1 cellular context compared by ENCODE assay signal in the genomic region with DNA sequence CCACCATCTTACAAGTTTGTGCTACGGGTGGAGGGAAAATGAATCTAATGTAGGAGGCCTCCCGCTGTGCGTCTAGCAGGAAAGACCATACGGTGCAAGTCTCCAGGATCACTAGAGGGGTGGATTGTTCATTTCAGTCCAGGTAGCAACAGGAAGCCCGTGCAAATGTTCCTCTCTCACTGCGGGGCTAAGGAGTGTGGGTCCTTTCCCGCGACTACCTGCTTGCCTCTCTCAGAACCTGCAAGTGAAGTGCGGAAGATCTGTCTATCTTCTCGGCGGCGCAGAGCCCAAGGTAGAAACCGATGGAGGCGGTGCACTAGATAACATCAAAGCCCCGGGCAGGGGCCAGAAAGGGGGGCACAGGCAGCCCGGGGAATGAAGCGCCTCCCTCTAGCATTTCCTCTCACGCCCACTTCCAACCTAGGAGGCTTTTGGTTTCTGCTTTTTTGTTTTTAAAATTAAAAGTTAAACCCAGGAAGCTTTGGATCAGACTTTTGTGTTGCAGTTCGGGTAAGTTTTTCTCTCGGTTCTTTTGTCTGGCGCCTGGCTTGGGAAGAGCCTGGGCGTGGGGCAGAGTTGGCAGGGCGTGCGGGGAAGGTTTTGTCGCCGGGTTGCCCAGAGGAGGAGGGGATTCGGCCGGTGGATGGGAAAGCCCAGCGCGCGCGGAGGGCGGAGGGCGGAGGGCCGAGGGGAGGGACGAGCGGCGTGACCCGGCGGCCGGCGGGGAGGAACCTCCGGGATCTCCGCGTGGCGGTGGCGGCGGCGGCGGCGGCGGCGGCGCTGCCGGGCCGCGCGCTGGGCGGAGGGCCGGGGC.
A peak's percentile ranks its signal among the peaks of the same experiment; 100 is the strongest.
TF ChIP-seq lines count a peak whose summit lies in the region.

No MANE protein-coding gene starts in this region.

TF ChIP-seq in HepG2, 621 proteins besides CTCF, POLR2A, EP300 and RAD21 (continued from another document and continues in another):
- TF ChIP-seq ZNF569 (CRISPR knock-in tag; IDR thresholded peaks at IDR 0.05; ENCODE audit: borderline replicate concordance) (0 out of 2 replicates have a peak, but pooled peaks have one; percentile 43), ZNF251 (CRISPR knock-in tag; IDR thresholded peaks at IDR 0.05) (no peak), JUN (CRISPR knock-in tag; IDR thresholded peaks at IDR 0.05) (peak; percentile 79), ZNF672 (CRISPR knock-in tag; IDR thresholded peaks at IDR 0.05) (no peak), ONECUT2 (CRISPR knock-in tag; IDR thresholded peaks at IDR 0.05) (peak; percentile 43; the same call in 1 of the 2 replicates), MED13 (CRISPR knock-in tag; IDR thresholded peaks at IDR 0.05) (no peak), MEIS2 (CRISPR knock-in tag; IDR thresholded peaks at IDR 0.05) (0 out of 2 replicates have a peak, but pooled peaks have one; percentile 14), PHF5A (CRISPR knock-in tag; IDR thresholded peaks at IDR 0.05; ENCODE audit: low read depth, unreplicated experiment) (peak; percentile 13), CCDC6 (CRISPR knock-in tag; IDR thresholded peaks at IDR 0.05) (no peak; the same call in none of the 2 replicates), ZNF282 (IDR thresholded peaks at IDR 0.05; ENCODE audit: partially characterized antibody) (no peak), NFYC (CRISPR knock-in tag; IDR thresholded peaks at IDR 0.05) (no peak), NFIC (IDR thresholded peaks at IDR 0.05; ENCODE audit: low read length) (no peak), ZNF367 (CRISPR knock-in tag; IDR thresholded peaks at IDR 0.05; ENCODE audit: borderline replicate concordance) (no peak), FOXA3 (CRISPR knock-in tag; IDR thresholded peaks at IDR 0.05) (0 out of 2 replicates have a peak, but pooled peaks have one; percentile 22), NCOA1 (CRISPR knock-in tag; IDR thresholded peaks at IDR 0.05) (no peak), ZNF263 (CRISPR knock-in tag; IDR thresholded peaks at IDR 0.05) (peak; percentile 24; the same call in 1 of the 2 replicates), SRSF1 (optimal IDR thresholded peaks at IDR 0.05; ENCODE audit: low read depth, low read length) (peak; percentile 97), ZNF230 (CRISPR knock-in tag; IDR thresholded peaks at IDR 0.05) (peak; percentile 46; the same call in 1 of the 2 replicates), ZNF605 (CRISPR knock-in tag; IDR thresholded peaks at IDR 0.05) (peak; percentile 85), NFRKB (IDR thresholded peaks at IDR 0.05) (no peak), FOXC1 (CRISPR knock-in tag; IDR thresholded peaks at IDR 0.05; ENCODE audit: borderline replicate concordance) (peak; percentile 57; the same call in 1 of the 2 replicates), EEA1 (CRISPR knock-in tag; IDR thresholded peaks at IDR 0.05; ENCODE audit: borderline replicate concordance) (0 out of 2 replicates have a peak, but pooled peaks have one; percentile 60), ZNF556 (CRISPR knock-in tag; IDR thresholded peaks at IDR 0.05; ENCODE audit: borderline replicate concordance) (peak; percentile 86), ZNF207 (IDR thresholded peaks at IDR 0.05; ENCODE audit: borderline replicate concordance) (no peak), NR2F2 (IDR thresholded peaks at IDR 0.05; ENCODE audit: borderline replicate concordance, low read depth) (no peak), POLR2G (IDR thresholded peaks at IDR 0.05; ENCODE audit: low read depth, low read length) (peak; percentile 81), ZNF879 (CRISPR knock-in tag; IDR thresholded peaks at IDR 0.05) (no peak), ZBTB21 (CRISPR knock-in tag; IDR thresholded peaks at IDR 0.05) (no peak), TGIF2 (CRISPR knock-in tag; IDR thresholded peaks at IDR 0.05) (peak; percentile 72), ARID2 (CRISPR knock-in tag; IDR thresholded peaks at IDR 0.05; ENCODE audit: borderline replicate concordance) (peak; percentile 46; the same call in 1 of the 2 replicates), ZNF749 (CRISPR knock-in tag; IDR thresholded peaks at IDR 0.05; ENCODE audit: borderline replicate concordance) (no peak), TCF7L2 (IDR thresholded peaks at IDR 0.05; ENCODE audit: low read depth, low read length) (peak; percentile 92), ZMYM3 (CRISPR knock-in tag; IDR thresholded peaks at IDR 0.05) (no peak; the same call in 1 of the 2 replicates), SP5 (CRISPR knock-in tag; IDR thresholded peaks at IDR 0.05; ENCODE audit: borderline replicate concordance, low read depth) (peak; percentile 97), ZBTB1 (CRISPR knock-in tag; IDR thresholded peaks at IDR 0.05; ENCODE audit: borderline replicate concordance) (no peak), ZSCAN29 (CRISPR knock-in tag; conservative IDR thresholded peaks at IDR 0.05) (0 out of 2 replicates have a peak, but pooled peaks have one; percentile 31)
- TF ChIP-seq, protein P1, sequence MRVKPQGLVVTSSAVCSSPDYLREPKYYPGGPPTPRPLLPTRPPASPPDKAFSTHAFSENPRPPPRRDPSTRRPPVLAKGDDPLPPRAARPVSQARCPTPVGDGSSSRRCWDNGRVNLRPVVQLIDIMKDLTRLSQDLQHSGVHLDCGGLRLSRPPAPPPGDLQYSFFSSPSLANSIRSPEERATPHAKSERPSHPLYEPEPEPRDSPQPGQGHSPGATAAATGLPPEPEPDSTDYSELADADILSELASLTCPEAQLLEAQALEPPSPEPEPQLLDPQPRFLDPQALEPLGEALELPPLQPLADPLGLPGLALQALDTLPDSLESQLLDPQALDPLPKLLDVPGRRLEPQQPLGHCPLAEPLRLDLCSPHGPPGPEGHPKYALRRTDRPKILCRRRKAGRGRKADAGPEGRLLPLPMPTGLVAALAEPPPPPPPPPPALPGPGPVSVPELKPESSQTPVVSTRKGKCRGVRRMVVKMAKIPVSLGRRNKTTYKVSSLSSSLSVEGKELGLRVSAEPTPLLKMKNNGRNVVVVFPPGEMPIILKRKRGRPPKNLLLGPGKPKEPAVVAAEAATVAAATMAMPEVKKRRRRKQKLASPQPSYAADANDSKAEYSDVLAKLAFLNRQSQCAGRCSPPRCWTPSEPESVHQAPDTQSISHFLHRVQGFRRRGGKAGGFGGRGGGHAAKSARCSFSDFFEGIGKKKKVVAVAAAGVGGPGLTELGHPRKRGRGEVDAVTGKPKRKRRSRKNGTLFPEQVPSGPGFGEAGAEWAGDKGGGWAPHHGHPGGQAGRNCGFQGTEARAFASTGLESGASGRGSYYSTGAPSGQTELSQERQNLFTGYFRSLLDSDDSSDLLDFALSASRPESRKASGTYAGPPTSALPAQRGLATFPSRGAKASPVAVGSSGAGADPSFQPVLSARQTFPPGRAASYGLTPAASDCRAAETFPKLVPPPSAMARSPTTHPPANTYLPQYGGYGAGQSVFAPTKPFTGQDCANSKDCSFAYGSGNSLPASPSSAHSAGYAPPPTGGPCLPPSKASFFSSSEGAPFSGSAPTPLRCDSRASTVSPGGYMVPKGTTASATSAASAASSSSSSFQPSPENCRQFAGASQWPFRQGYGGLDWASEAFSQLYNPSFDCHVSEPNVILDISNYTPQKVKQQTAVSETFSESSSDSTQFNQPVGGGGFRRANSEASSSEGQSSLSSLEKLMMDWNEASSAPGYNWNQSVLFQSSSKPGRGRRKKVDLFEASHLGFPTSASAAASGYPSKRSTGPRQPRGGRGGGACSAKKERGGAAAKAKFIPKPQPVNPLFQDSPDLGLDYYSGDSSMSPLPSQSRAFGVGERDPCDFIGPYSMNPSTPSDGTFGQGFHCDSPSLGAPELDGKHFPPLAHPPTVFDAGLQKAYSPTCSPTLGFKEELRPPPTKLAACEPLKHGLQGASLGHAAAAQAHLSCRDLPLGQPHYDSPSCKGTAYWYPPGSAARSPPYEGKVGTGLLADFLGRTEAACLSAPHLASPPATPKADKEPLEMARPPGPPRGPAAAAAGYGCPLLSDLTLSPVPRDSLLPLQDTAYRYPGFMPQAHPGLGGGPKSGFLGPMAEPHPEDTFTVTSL (CRISPR knock-in tag; IDR thresholded peaks at IDR 0.05; ENCODE audit: borderline replicate concordance) = no peak; the same call in 1 of the 2 replicates
- TF ChIP-seq, protein P2, sequence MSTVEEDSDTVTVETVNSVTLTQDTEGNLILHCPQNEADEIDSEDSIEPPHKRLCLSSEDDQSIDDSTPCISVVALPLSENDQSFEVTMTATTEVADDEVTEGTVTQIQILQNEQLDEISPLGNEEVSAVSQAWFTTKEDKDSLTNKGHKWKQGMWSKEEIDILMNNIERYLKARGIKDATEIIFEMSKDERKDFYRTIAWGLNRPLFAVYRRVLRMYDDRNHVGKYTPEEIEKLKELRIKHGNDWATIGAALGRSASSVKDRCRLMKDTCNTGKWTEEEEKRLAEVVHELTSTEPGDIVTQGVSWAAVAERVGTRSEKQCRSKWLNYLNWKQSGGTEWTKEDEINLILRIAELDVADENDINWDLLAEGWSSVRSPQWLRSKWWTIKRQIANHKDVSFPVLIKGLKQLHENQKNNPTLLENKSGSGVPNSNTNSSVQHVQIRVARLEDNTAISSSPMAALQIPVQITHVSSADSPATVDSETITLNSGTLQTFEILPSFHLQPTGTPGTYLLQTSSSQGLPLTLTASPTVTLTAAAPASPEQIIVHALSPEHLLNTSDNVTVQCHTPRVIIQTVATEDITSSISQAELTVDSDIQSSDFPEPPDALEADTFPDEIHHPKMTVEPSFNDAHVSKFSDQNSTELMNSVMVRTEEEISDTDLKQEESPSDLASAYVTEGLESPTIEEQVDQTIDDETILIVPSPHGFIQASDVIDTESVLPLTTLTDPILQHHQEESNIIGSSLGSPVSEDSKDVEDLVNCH (CRISPR knock-in tag; IDR thresholded peaks at IDR 0.05) = no peak
- TF ChIP-seq, protein P3, sequence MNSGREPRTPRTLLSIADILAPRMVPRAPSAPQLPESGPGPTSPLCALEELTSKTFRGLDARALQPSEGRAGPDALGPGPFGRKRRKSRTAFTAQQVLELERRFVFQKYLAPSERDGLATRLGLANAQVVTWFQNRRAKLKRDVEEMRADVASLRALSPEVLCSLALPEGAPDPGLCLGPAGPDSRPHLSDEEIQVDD (CRISPR knock-in tag; IDR thresholded peaks at IDR 0.05; ENCODE audit: borderline replicate concordance) = 0 out of 2 replicates have a peak, but pooled peaks have one; percentile 27
- TF ChIP-seq, protein P4, sequence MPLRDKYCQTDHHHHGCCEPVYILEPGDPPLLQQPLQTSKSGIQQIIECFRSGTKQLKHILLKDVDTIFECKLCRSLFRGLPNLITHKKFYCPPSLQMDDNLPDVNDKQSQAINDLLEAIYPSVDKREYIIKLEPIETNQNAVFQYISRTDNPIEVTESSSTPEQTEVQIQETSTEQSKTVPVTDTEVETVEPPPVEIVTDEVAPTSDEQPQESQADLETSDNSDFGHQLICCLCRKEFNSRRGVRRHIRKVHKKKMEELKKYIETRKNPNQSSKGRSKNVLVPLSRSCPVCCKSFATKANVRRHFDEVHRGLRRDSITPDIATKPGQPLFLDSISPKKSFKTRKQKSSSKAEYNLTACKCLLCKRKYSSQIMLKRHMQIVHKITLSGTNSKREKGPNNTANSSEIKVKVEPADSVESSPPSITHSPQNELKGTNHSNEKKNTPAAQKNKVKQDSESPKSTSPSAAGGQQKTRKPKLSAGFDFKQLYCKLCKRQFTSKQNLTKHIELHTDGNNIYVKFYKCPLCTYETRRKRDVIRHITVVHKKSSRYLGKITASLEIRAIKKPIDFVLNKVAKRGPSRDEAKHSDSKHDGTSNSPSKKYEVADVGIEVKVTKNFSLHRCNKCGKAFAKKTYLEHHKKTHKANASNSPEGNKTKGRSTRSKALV (CRISPR knock-in tag; IDR thresholded peaks at IDR 0.05) = no peak
- TF ChIP-seq, protein P5, sequence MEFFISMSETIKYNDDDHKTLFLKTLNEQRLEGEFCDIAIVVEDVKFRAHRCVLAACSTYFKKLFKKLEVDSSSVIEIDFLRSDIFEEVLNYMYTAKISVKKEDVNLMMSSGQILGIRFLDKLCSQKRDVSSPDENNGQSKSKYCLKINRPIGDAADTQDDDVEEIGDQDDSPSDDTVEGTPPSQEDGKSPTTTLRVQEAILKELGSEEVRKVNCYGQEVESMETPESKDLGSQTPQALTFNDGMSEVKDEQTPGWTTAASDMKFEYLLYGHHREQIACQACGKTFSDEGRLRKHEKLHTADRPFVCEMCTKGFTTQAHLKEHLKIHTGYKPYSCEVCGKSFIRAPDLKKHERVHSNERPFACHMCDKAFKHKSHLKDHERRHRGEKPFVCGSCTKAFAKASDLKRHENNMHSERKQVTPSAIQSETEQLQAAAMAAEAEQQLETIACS (CRISPR knock-in tag; IDR thresholded peaks at IDR 0.05) = peak; percentile 55; the same call in 1 of the 2 replicates
- TF ChIP-seq, protein P6, sequence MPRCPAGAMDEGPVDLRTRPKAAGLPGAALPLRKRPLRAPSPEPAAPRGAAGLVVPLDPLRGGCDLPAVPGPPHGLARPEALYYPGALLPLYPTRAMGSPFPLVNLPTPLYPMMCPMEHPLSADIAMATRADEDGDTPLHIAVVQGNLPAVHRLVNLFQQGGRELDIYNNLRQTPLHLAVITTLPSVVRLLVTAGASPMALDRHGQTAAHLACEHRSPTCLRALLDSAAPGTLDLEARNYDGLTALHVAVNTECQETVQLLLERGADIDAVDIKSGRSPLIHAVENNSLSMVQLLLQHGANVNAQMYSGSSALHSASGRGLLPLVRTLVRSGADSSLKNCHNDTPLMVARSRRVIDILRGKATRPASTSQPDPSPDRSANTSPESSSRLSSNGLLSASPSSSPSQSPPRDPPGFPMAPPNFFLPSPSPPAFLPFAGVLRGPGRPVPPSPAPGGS (CRISPR knock-in tag; IDR thresholded peaks at IDR 0.05) = peak; percentile 79
- TF ChIP-seq, protein P7, sequence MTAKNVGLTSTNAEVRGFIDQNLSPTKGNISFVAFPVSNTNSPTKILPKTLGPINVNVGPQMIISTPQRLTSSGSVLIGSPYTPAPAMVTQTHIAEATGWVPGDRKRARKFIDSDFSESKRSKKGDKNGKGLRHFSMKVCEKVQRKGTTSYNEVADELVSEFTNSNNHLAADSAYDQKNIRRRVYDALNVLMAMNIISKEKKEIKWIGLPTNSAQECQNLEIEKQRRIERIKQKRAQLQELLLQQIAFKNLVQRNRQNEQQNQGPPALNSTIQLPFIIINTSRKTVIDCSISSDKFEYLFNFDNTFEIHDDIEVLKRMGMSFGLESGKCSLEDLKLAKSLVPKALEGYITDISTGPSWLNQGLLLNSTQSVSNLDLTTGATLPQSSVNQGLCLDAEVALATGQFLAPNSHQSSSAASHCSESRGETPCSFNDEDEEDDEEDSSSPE (CRISPR knock-in tag; IDR thresholded peaks at IDR 0.05) = no peak
- TF ChIP-seq, protein P8, sequence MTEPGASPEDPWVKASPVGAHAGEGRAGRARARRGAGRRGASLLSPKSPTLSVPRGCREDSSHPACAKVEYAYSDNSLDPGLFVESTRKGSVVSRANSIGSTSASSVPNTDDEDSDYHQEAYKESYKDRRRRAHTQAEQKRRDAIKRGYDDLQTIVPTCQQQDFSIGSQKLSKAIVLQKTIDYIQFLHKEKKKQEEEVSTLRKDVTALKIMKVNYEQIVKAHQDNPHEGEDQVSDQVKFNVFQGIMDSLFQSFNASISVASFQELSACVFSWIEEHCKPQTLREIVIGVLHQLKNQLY (CRISPR knock-in tag; IDR thresholded peaks at IDR 0.05) = peak; percentile 42; the same call in 1 of the 2 replicates
